Comparison of ENCODE assay signal across 22 cellular contexts in genomic region chr11:10087621-10088225, GRCh38.
"Had no signal": no experiment of that assay in that cellular context is flagged by ENCODE, and none has a peak within 500 bp of the region (broad histone marks: within the 10 kb centered on the region; RNA-seq: fewer than 3 reads in every experiment).

No MANE protein-coding gene starts in this region.

- H3K36me3 ChIP-seq: brain microvascular endothelial cell, gastrocnemius medialis, sigmoid colon, thoracic aorta had no signal

- H3K27ac ChIP-seq: brain microvascular endothelial cell, parathyroid adenoma, thoracic aorta had no signal

- DNase-seq: activated CD4-positive, alpha-beta T cell treated with anti-CD3 and anti-CD28 coated beads, Interleukin-2, amount 10 ng/mL, durations not matched to agents 7 days and 5 days; activated CD8-positive, alpha-beta T cell treated with anti-CD3 and anti-CD28 coated beads, Interleukin-2, amount 10 ng/mL, durations not matched to agents 7 days and 5 days; activated naive CD4-positive, alpha-beta T cell treated with anti-CD3 and anti-CD28 coated beads for 36 hours; activated T-cell treated with anti-CD3 and anti-CD28 coated beads, Interleukin-2, amount 50 U/mL, for 24 hours; aorta; brain microvascular endothelial cell; central memory CD4-positive, alpha-beta T cell; erythroblast; gastrocnemius medialis; head of caudate nucleus; kidney glomerular epithelial cell; left ventricle myocardium superior; mesendoderm; naive thymus-derived CD4-positive, alpha-beta T cell; sigmoid colon; stimulated activated naive B cell treated with anti-CD40 and anti-IgM and Interleukin-4, amounts not matched to agents 10 μg/mL and 1 μg/mL and 100 μg/mL, for 72 hours; SW 1271 had no signal

- H3K9ac ChIP-seq: parathyroid adenoma had no signal

- FAIRE-seq: colon, TTC549 had no signal

- H3K9me3 ChIP-seq: gastrocnemius medialis, sigmoid colon, thoracic aorta had no signal

- ATAC-seq: activated CD4-positive, CD25-positive, alpha-beta regulatory T cell treated with anti-CD3 and anti-CD28 coated beads, Interleukin-2, amount 50 U/mL, for 24 hours; activated CD8-positive, alpha-beta T cell treated with anti-CD3 and anti-CD28 coated beads, Interleukin-2, amount 10 ng/mL, durations not matched to agents 7 days and 5 days; left ventricle myocardium superior; naive thymus-derived CD4-positive, alpha-beta T cell; stimulated activated naive B cell treated with anti-CD40 and anti-IgM and Interleukin-4, amounts not matched to agents 10 μg/mL and 1 μg/mL and 100 μg/mL, for 72 hours had no signal

- H3K4me1 ChIP-seq: parathyroid adenoma had no signal

- H2AFZ ChIP-seq: parathyroid adenoma had no signal

- H3K27me3 ChIP-seq: brain microvascular endothelial cell, gastrocnemius medialis, sigmoid colon had no signal

- H3K4me3 ChIP-seq: gastrocnemius medialis, sigmoid colon, thoracic aorta had no signal
